ENCODE assay signal across 15 cellular contexts in genomic region chr3:179038216-179038898, GRCh38. TPM values are rescaled to one million over a fixed set of nuclear protein-coding genes. Genes with fewer than 3 reads are reported as not detected.
DNase-seq lines count a peak whose midpoint lies in the region; ATAC-seq and TF ChIP-seq lines count a peak whose summit lies in the region.
"Had no signal": no experiment of that assay in that cellular context is flagged by ENCODE, and none has a peak within 500 bp of the region (broad histone marks: within the 10 kb centered on the region; RNA-seq: fewer than 3 reads in every experiment).

No MANE protein-coding gene starts in this region.

- H3K4me1 Mint-ChIP-seq in CD4-positive, alpha-beta memory T cell = peaks cover 11 to 26% (median 18%) of the 10 kb centered on the region in 4 donors
- no peaks in the 10 kb centered on the region for H3K4me1 Mint-ChIP-seq in activated T-helper 17 cell treated with anti-CD3 and anti-CD28 coated beads, Interleukin-2, amount 50 U/mL, for 72 hours
- peaks cover 5% of the 10 kb centered on the region for H3K4me1 Mint-ChIP-seq in mesothelial cell of epicardium

- H3K27me3 Mint-ChIP-seq in CD4-positive, alpha-beta memory T cell = no peaks in the 10 kb centered on the region
- H3K27me3 Mint-ChIP-seq in activated T-helper 17 cell treated with anti-CD3 and anti-CD28 coated beads, Interleukin-2, amount 50 U/mL, for 72 hours = no peaks in the 10 kb centered on the region
- no peaks in the 10 kb centered on the region for H3K27me3 Mint-ChIP-seq in mesothelial cell of epicardium (ENCODE audit: low read depth)

- no peaks in the 10 kb centered on the region for H3K36me3 ChIP-seq in CD4-positive, alpha-beta memory T cell (ENCODE audit: insufficient read depth, low read length)

- no peak overlapping the region for H3K4me3 ChIP-seq in AG04450 (ENCODE audit: low read depth, low read length)
- no peak overlapping the region for H3K4me3 ChIP-seq in CD4-positive, alpha-beta memory T cell (ENCODE audit: low read length in 2 of 2)

- no peak for DNase-seq in AG04450 (ENCODE audit: low read depth, low spot score)
- DNase-seq in CD4-positive, alpha-beta memory T cell = no peak
- no peak for DNase-seq in mesothelial cell of epicardium (ENCODE audit: low spot score in 2 of 2, unreplicated experiment in 2 of 2)
- no peak for DNase-seq in NCI-H510A (lab: John Stamatoyannopoulos, UW)
- DNase-seq in mucosa of gallbladder (ENCODE audit: low spot score) = no peak
- no peak for DNase-seq in KG1 (lab: John Stamatoyannopoulos, UW)
- DNase-seq: activated CD4-positive, alpha-beta T cell treated with anti-CD3 and anti-CD28 coated beads for 4 hours; activated gamma-delta T cell treated with Interleukin-2 at 50 U/mL for 16 hours; hypothalamus; left colon; NCI-H1694; NCI-H446; SIG-M5 had no signal

- TF ChIP-seq CTCF in AG04450 (IDR thresholded peaks at IDR 0.05; ENCODE audit: low read depth, low read length) (no peak), mesothelial cell of epicardium (IDR thresholded peaks at IDR 0.05; ENCODE audit: unreplicated experiment) (no peak)

- peak overlapping the region in 7 of 8 donors; percentile 47 to 79 (median 75) for H3K4me3 Mint-ChIP-seq in CD4-positive, alpha-beta memory T cell
- H3K4me3 Mint-ChIP-seq in activated T-helper 17 cell treated with anti-CD3 and anti-CD28 coated beads, Interleukin-2, amount 50 U/mL, for 72 hours = no peak overlapping the region
- no peak overlapping the region for H3K4me3 Mint-ChIP-seq in mesothelial cell of epicardium

- intact Hi-C loops in CD4-positive, alpha-beta memory T cell (cut with micrococcal nuclease) = loop anchor here (5.0 kb wide), 1 partner anchor 34 kb away; the partner anchor contains the start of gene ZMAT3

- no peak for ATAC-seq in activated T-helper 17 cell treated with anti-CD3 and anti-CD28 coated beads, Interleukin-2, amount 50 U/mL, for 72 hours (replicated peaks)
- ATAC-seq: left colon had no signal

- peaks cover 9 to 22% of the 10 kb centered on the region in 2 donors for H3K36me3 Mint-ChIP-seq in CD4-positive, alpha-beta memory T cell
- peaks cover 10% of the 10 kb centered on the region for H3K36me3 Mint-ChIP-seq in activated T-helper 17 cell treated with anti-CD3 and anti-CD28 coated beads, Interleukin-2, amount 50 U/mL, for 72 hours (ENCODE audit: low read depth)
- peaks cover 53% of the 10 kb centered on the region for H3K36me3 Mint-ChIP-seq in mesothelial cell of epicardium

- peaks cover 0 to 20% (median 2%) of the 10 kb centered on the region in 8 donors for H3K9me3 Mint-ChIP-seq in CD4-positive, alpha-beta memory T cell
- peaks cover 3% of the 10 kb centered on the region for H3K9me3 Mint-ChIP-seq in activated T-helper 17 cell treated with anti-CD3 and anti-CD28 coated beads, Interleukin-2, amount 50 U/mL, for 72 hours
- peaks cover 26% of the 10 kb centered on the region for H3K9me3 Mint-ChIP-seq in mesothelial cell of epicardium

- POLR2A ChIA-PET in AG04450 (lab: Yijun Ruan, JAX) = no interaction called here
- POLR2A ChIA-PET in CD4-positive, alpha-beta memory T cell (lab: Charles Lee; ENCODE audit: partially characterized antibody) = interaction anchor here (1.5 to 3.8 kb wide), 10 partner anchors 8 to 286 kb away, joined by 4 to 44 read pairs (median 10); partner anchors contain the start of genes PIK3CA and ZMAT3

- CTCF ChIA-PET in AG04450 (lab: Charles Lee) = interaction anchor here (0.5 to 1.6 kb wide), 3 partner anchors 23 to 324 kb away, joined by 3 to 6 read pairs (median 4); no protein-coding TSS in a partner anchor
- CTCF ChIA-PET in CD4-positive, alpha-beta memory T cell (lab: Charles Lee; ENCODE audit: partially characterized antibody) = interaction anchor here (1.0 to 3.2 kb wide), 7 partner anchors 19 to 309 kb away, joined by 3 to 29 read pairs (median 4); partner anchors contain the start of genes MFN1 and ZMAT3

- H3K27ac ChIP-seq in AG04450 (ENCODE audit: low read depth, low read length) = peak overlapping the region; percentile 0
- no peak overlapping the region for H3K27ac ChIP-seq in CD4-positive, alpha-beta memory T cell (ENCODE audit: low read depth, low read length)
- H3K27ac ChIP-seq: C4-2B had no signal

- H3K27me3 ChIP-seq in AG04450 (ENCODE audit: control insufficient read depth, insufficient read depth, low read length) = no peaks in the 10 kb centered on the region
- H3K27me3 ChIP-seq in CD4-positive, alpha-beta memory T cell (ENCODE audit: insufficient read depth, low read length) = no peaks in the 10 kb centered on the region

- peaks cover 43% of the 10 kb centered on the region for H3K4me1 ChIP-seq in CD4-positive, alpha-beta memory T cell (ENCODE audit: insufficient read depth, low read length)

- H3K27ac Mint-ChIP-seq in CD4-positive, alpha-beta memory T cell = peak overlapping the region in 3 of 7 donors; percentile 37 to 90 (median 58)
- peak overlapping the region; percentile 72 for H3K27ac Mint-ChIP-seq in activated T-helper 17 cell treated with anti-CD3 and anti-CD28 coated beads, Interleukin-2, amount 50 U/mL, for 72 hours
- H3K27ac Mint-ChIP-seq in mesothelial cell of epicardium = peak overlapping the region; percentile 0

- H3K9me3 ChIP-seq in AG04450 (ENCODE audit: control insufficient read depth, insufficient read depth, low read length) = peaks cover 5% of the 10 kb centered on the region; the same call in 1 of the 2 replicates
- no peaks in the 10 kb centered on the region for H3K9me3 ChIP-seq in CD4-positive, alpha-beta memory T cell (ENCODE audit: control insufficient read depth in 1 of 2, low read length in 2 of 2)

RNA-seq across cellular contexts. Expression of gene ZMAT3, which starts 33.3 kb away (rescaled TPM):
- 46.2 and 51.9 TPM in 2 replicates for polyA plus RNA-seq in AG04450 (2011; rRNA removed)
- 167 and 212 TPM in 2 replicates for polyA minus RNA-seq in AG04450 (2011; rRNA and poly(A)+ RNA removed)
- total RNA-seq in CD4-positive, alpha-beta memory T cell = 10 to 100 TPM; 18.5 to 20.0 TPM
- 10 to 100 TPM; 13.7 to 20.5 TPM for polyA plus RNA-seq in CD4-positive, alpha-beta memory T cell
- total RNA-seq in activated T-helper 17 cell treated with anti-CD3 and anti-CD28 coated beads, Interleukin-2, amount 50 U/mL, for 72 hours = 10 to 100 TPM; 20.4 to 25.3 TPM
- total RNA-seq in mesothelial cell of epicardium (47.4 to 51.1 TPM (median 48.0 TPM) in 3 replicates), mucosa of gallbladder (21.8 TPM)

Comparison
In these comparisons a context has a peak if more than half of its experiments do, and no peak if none do; other contexts are left out.
1. H3K4me3 Mint-ChIP-seq: peak in CD4-positive, alpha-beta memory T cell (7 of 8); none in activated T-helper 17 cell treated with anti-CD3 and anti-CD28 coated beads, Interleukin-2, amount 50 U/mL, for 72 hours (single experiment) and mesothelial cell of epicardium (single experiment).